In genomic region chr5:172288465-172288864, GRCh38 we compare ENCODE assay signal across 26 cellular contexts.
"Had no signal": no experiment of that assay in that cellular context is flagged by ENCODE, and none has a peak within 500 bp of the region (broad histone marks: within the 10 kb centered on the region; RNA-seq: fewer than 3 reads in every experiment).

No MANE protein-coding gene starts in this region.

- ATAC-seq: activated CD8-positive, alpha-beta memory T cell treated with anti-CD3 and anti-CD28 coated beads, Interleukin-2, amount 10 ng/mL, durations not matched to agents 7 days and 5 days; activated CD8-positive, alpha-beta T cell treated with anti-CD3 and anti-CD28 coated beads, Interleukin-2, amount 10 ng/mL, durations not matched to agents 7 days and 5 days; esophagus mucosa; foreskin keratinocyte; gastrocnemius medialis; heart left ventricle; WTC11 had no signal

- DNase-seq: activated CD4-positive, alpha-beta T cell treated with anti-CD3 and anti-CD28 coated beads for 48 hours; activated CD4-positive, alpha-beta T cell treated with anti-CD3 and anti-CD28 coated beads, Interleukin-2, amount 50 U/mL, for 1 hour; activated CD4-positive, alpha-beta T cell treated with anti-CD3 and anti-CD28 coated beads, Interleukin-2, amount 50 U/mL, for 48 hours; activated CD8-positive, alpha-beta memory T cell treated with anti-CD3 and anti-CD28 coated beads, Interleukin-2, amount 10 ng/mL, durations not matched to agents 7 days and 5 days; activated CD8-positive, alpha-beta memory T cell treated with anti-CD3 and anti-CD28 coated beads, Interleukin-2, amount 50 U/mL, for 4 hours; activated CD8-positive, alpha-beta T cell treated with anti-CD3 and anti-CD28 coated beads, Interleukin-2, amount 10 ng/mL, durations not matched to agents 7 days and 5 days; activated effector memory CD4-positive, alpha-beta T cell treated with anti-CD3 and anti-CD28 coated beads, Interleukin-2, amount 50 U/mL, for 16 hours; activated naive CD4-positive, alpha-beta T cell treated with anti-CD3 and anti-CD28 coated beads for 36 hours; activated naive CD8-positive, alpha-beta T cell treated with anti-CD3 and anti-CD28 coated beads, Interleukin-2, amount 10 ng/mL, durations not matched to agents 7 days and 5 days; activated T-cell treated with anti-CD3 and anti-CD28 coated beads, Interleukin-2, amount 50 U/mL, for 1 hour; activated T-cell treated with anti-CD3 and anti-CD28 coated beads, Interleukin-2, amount 50 U/mL, for 48 hours; amniotic stem cell; anterior cingulate cortex; brain microvascular endothelial cell; dorsolateral prefrontal cortex; effector memory CD4-positive, alpha-beta T cell; endodermal cell; foreskin keratinocyte; gastrocnemius medialis; glutamatergic neuron; heart left ventricle; T-helper 2 cell had no signal

- H3K4me3 ChIP-seq: coronary artery, dorsolateral prefrontal cortex, gastrocnemius medialis, heart left ventricle had no signal

- H3K4me1 ChIP-seq: foreskin keratinocyte had no signal

- H3K9me3 ChIP-seq: gastrocnemius medialis, heart left ventricle had no signal

- H3K27ac ChIP-seq: brain microvascular endothelial cell, coronary artery, dorsolateral prefrontal cortex, foreskin keratinocyte, gastrocnemius medialis, heart left ventricle, VCaP had no signal

- H3K36me3 ChIP-seq: brain microvascular endothelial cell, gastrocnemius medialis, heart left ventricle had no signal

- H3K27me3 ChIP-seq: brain microvascular endothelial cell, dorsolateral prefrontal cortex, foreskin keratinocyte, gastrocnemius medialis, heart left ventricle had no signal
